In genomic region chr12:127670796-127671195, GRCh38 we compare ENCODE assay signal across 35 cellular contexts.
"Had no signal": no experiment of that assay in that cellular context is flagged by ENCODE, and none has a peak within 500 bp of the region (broad histone marks: within the 10 kb centered on the region; RNA-seq: fewer than 3 reads in every experiment).

No MANE protein-coding gene starts in this region.

- H3K36me3 ChIP-seq: MG63 had no signal

- H3K27ac ChIP-seq: KMS-11 had no signal

- H3K9ac ChIP-seq: KMS-11 had no signal

- DNase-seq: Karpas-422, Kasumi-1, KG1, MG63, MM.1S, MV-4-11, NCI-H1048, NCI-H1092, NCI-H1092 treated with DMSO at 0.1 percent for 48 hours, NCI-H1105, NCI-H1105 treated with DMSO at 0.1 percent for 48 hours, NCI-H1417, NCI-H1417 treated with DMSO at 0.1 percent for 48 hours, NCI-H1436, NCI-H1436 treated with DMSO at 0.1 percent for 48 hours, NCI-H146, NCI-H1694, NCI-H1694 treated with DMSO at 0.1 percent for 48 hours, NCI-H187, NCI-H187 treated with DMSO at 0.1 percent for 48 hours, NCI-H1930, NCI-H2029, NCI-H2029 treated with DMSO at 0.1 percent for 48 hours, NCI-H2081, NCI-H2081 treated with DMSO at 0.1 percent for 48 hours, NCI-H2107, NCI-H2171, NCI-H2171 treated with DMSO at 0.1 percent for 48 hours, NCI-H2227 treated with DMSO at 0.1 percent for 48 hours, NCI-H226, NCI-H345, NCI-H446, NCI-H446 treated with DMSO at 0.1 percent for 48 hours, NCI-H510A had no signal

- H3K4me3 ChIP-seq: MG63 had no signal

- H3K4me2 ChIP-seq: KMS-11 had no signal

- H3K27me3 ChIP-seq: MG63 had no signal

- H3K9me3 ChIP-seq: MG63 had no signal
